ENCODE assay signal across 1 cellular context in the genomic region with DNA sequence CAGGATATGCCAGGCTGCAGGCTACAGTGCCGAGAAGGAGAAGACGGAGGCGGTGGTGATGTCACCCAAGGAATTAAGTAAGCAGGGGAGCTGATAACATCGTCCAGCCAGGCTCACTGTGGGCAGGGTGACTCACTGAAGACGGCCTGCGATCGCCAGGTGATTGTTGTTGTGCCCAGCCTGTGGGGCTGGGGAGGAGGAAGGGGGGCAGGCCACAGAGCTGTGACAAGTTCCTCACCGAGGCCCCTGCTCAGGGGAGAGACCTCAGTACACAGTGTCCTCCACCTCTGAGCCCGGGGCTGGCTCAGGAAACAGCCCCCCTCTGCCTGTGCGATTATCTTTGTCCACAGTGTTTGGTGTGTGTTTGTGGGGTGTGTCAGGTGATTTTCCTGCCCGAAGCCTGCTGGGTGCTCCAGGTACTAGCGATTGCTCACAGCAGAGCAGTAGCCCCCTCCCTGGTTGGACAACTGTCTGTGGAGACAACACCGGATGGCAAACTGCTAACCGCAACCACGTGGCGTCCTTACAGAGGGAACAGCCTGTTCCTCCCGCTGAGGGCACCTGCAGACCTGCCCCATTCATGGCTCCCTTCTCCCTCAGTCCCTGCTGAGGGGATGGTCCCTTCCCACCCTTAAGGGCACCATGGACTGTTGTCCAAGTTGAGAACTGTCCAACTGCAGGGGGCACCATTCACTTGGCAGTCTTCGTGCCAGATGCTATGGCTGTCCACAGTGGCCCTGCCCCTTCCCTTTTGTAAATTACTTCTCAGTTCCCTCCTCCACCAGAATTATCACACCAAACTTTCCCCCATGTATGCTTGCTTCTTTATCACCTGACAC.
A peak's percentile ranks its signal among the peaks of the same experiment; 100 is the strongest.
TF ChIP-seq lines count a peak whose summit lies in the region.

No MANE protein-coding gene starts in this region.

TF ChIP-seq in GM12878, 131 proteins besides CTCF, POLR2A, EP300 and RAD21 (continued from another document):
- TF ChIP-seq EZH2 (IDR thresholded peaks at IDR 0.05; ENCODE audit: borderline replicate concordance, control insufficient read depth, low read depth, low read length), result no peak
- TF ChIP-seq YBX1 (IDR thresholded peaks at IDR 0.05), result no peak
- TF ChIP-seq SMARCA5 (IDR thresholded peaks at IDR 0.05), result peak; percentile 81; the same call in 1 of the 2 replicates
- peak; percentile 83 for TF ChIP-seq ZNF687 (IDR thresholded peaks at IDR 0.05)
- TF ChIP-seq NBN (IDR thresholded peaks at IDR 0.05), result peak; percentile 78
- peak; percentile 46; the same call in 1 of the 2 replicates for TF ChIP-seq EED (IDR thresholded peaks at IDR 0.05; ENCODE audit: low read depth)
- TF ChIP-seq ZNF207 (IDR thresholded peaks at IDR 0.05; ENCODE audit: borderline replicate concordance), result 0 out of 2 replicates have a peak, but pooled peaks have one; percentile 52
- TF ChIP-seq CBX3 (IDR thresholded peaks at IDR 0.05; ENCODE audit: borderline replicate concordance, low read depth), result no peak
- TF ChIP-seq CHD4 (IDR thresholded peaks at IDR 0.05), result no peak
- no peak for TF ChIP-seq FOXM1 (IDR thresholded peaks at IDR 0.05; ENCODE audit: low read depth, low read length)
- no peak for TF ChIP-seq ATF3 (IDR thresholded peaks at IDR 0.05; ENCODE audit: borderline replicate concordance, extremely low read depth, low read depth, low read length)
- TF ChIP-seq LARP7 (IDR thresholded peaks at IDR 0.05), result 0 out of 2 replicates have a peak, but pooled peaks have one; percentile 35
- TF ChIP-seq DPF2 (IDR thresholded peaks at IDR 0.05), result peak; percentile 50; the same call in 1 of the 2 replicates
- peak; percentile 8 for TF ChIP-seq SP1 (IDR thresholded peaks at IDR 0.05; ENCODE audit: low read depth, low read length)
- TF ChIP-seq BCL11A (IDR thresholded peaks at IDR 0.05; ENCODE audit: low read depth, low read length), result 0 out of 2 replicates have a peak, but pooled peaks have one; percentile 13
- TF ChIP-seq IRF4 (IDR thresholded peaks at IDR 0.05; ENCODE audit: low read depth, low read length), result 0 out of 2 replicates have a peak, but pooled peaks have one; percentile 34
- peak; percentile 94 for TF ChIP-seq ZNF24 (IDR thresholded peaks at IDR 0.05)
- no peak for TF ChIP-seq CREB1 (IDR thresholded peaks at IDR 0.05; ENCODE audit: low read depth)
- TF ChIP-seq SMC3 (IDR thresholded peaks at IDR 0.05; ENCODE audit: borderline replicate concordance, low read length), result peak; percentile 91
- no peak for TF ChIP-seq SRF (IDR thresholded peaks at IDR 0.05; ENCODE audit: low read depth in 2 of 2, low read length in 2 of 2)
- TF ChIP-seq IRF3 (IDR thresholded peaks at IDR 0.05), result no peak
- TF ChIP-seq NFXL1 (IDR thresholded peaks at IDR 0.05; ENCODE audit: borderline replicate concordance), result no peak
- peak; percentile 52 to 59; a peak in 3 of 4 replicates for TF ChIP-seq IKZF2 (IDR thresholded peaks at IDR 0.05)
- peak; percentile 82 for TF ChIP-seq YY1 (IDR thresholded peaks at IDR 0.05; ENCODE audit: low read depth, low read length)
- no peak for TF ChIP-seq RCOR1 (conservative IDR thresholded peaks at IDR 0.05; ENCODE audit: low read depth, low read length)
- peak; percentile 41 for TF ChIP-seq E2F8 (IDR thresholded peaks at IDR 0.05; ENCODE audit: low read depth, partially characterized antibody)
- TF ChIP-seq, protein P1, sequence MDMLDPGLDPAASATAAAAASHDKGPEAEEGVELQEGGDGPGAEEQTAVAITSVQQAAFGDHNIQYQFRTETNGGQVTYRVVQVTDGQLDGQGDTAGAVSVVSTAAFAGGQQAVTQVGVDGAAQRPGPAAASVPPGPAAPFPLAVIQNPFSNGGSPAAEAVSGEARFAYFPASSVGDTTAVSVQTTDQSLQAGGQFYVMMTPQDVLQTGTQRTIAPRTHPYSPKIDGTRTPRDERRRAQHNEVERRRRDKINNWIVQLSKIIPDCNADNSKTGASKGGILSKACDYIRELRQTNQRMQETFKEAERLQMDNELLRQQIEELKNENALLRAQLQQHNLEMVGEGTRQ (IDR thresholded peaks at IDR 0.05; ENCODE audit: borderline replicate concordance, low read depth, low read length), result no peak; the same call in 1 of the 2 replicates
- no peak for TF ChIP-seq ZNF274 (IDR thresholded peaks at IDR 0.05; ENCODE audit: insufficient read depth, insufficient read length)
- 0 out of 2 replicates have a peak, but pooled peaks have one; percentile 13 for TF ChIP-seq BACH1 (IDR thresholded peaks at IDR 0.05; ENCODE audit: borderline replicate concordance)
- TF ChIP-seq CREM (IDR thresholded peaks at IDR 0.05; ENCODE audit: low read depth), result no peak
- TF ChIP-seq, protein P2, sequence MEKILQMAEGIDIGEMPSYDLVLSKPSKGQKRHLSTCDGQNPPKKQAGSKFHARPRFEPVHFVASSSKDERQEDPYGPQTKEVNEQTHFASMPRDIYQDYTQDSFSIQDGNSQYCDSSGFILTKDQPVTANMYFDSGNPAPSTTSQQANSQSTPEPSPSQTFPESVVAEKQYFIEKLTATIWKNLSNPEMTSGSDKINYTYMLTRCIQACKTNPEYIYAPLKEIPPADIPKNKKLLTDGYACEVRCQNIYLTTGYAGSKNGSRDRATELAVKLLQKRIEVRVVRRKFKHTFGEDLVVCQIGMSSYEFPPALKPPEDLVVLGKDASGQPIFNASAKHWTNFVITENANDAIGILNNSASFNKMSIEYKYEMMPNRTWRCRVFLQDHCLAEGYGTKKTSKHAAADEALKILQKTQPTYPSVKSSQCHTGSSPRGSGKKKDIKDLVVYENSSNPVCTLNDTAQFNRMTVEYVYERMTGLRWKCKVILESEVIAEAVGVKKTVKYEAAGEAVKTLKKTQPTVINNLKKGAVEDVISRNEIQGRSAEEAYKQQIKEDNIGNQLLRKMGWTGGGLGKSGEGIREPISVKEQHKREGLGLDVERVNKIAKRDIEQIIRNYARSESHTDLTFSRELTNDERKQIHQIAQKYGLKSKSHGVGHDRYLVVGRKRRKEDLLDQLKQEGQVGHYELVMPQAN (conservative IDR thresholded peaks at IDR 0.05), result no peak
- peak; percentile 90 for TF ChIP-seq RUNX3 (IDR thresholded peaks at IDR 0.05; ENCODE audit: low read length)
- TF ChIP-seq CHD1 (IDR thresholded peaks at IDR 0.05; ENCODE audit: low read depth, low read length), result no peak
- TF ChIP-seq BRCA1 (IDR thresholded peaks at IDR 0.05; ENCODE audit: low read depth, low read length), result no peak
- TF ChIP-seq GATAD2B (conservative IDR thresholded peaks at IDR 0.05; ENCODE audit: low read depth), result 0 out of 2 replicates have a peak, but pooled peaks have one; percentile 27
- TF ChIP-seq, protein P3, sequence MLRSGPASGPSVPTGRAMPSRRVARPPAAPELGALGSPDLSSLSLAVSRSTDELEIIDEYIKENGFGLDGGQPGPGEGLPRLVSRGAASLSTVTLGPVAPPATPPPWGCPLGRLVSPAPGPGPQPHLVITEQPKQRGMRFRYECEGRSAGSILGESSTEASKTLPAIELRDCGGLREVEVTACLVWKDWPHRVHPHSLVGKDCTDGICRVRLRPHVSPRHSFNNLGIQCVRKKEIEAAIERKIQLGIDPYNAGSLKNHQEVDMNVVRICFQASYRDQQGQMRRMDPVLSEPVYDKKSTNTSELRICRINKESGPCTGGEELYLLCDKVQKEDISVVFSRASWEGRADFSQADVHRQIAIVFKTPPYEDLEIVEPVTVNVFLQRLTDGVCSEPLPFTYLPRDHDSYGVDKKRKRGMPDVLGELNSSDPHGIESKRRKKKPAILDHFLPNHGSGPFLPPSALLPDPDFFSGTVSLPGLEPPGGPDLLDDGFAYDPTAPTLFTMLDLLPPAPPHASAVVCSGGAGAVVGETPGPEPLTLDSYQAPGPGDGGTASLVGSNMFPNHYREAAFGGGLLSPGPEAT (IDR thresholded peaks at IDR 0.05; ENCODE audit: low read depth), result peak; percentile 30; the same call in 1 of the 2 replicates
- 0 out of 2 replicates have a peak, but pooled peaks have one; percentile 22 for TF ChIP-seq STAT1 (conservative IDR thresholded peaks at IDR 0.05)
- TF ChIP-seq, protein P4, sequence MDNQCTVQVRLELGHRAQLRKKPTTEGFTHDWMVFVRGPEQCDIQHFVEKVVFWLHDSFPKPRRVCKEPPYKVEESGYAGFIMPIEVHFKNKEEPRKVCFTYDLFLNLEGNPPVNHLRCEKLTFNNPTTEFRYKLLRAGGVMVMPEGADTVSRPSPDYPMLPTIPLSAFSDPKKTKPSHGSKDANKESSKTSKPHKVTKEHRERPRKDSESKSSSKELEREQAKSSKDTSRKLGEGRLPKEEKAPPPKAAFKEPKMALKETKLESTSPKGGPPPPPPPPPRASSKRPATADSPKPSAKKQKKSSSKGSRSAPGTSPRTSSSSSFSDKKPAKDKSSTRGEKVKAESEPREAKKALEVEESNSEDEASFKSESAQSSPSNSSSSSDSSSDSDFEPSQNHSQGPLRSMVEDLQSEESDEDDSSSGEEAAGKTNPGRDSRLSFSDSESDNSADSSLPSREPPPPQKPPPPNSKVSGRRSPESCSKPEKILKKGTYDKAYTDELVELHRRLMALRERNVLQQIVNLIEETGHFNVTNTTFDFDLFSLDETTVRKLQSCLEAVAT (IDR thresholded peaks at IDR 0.05), result peak; percentile 71
